ENCODE assay signal across 8 cellular contexts in genomic region chr18:79378416-79379250, GRCh38. TPM values are rescaled to one million over a fixed set of nuclear protein-coding genes. Genes with fewer than 3 reads are reported as not detected.
DNase-seq lines count a peak whose midpoint lies in the region; ATAC-seq and TF ChIP-seq lines count a peak whose summit lies in the region.

No MANE protein-coding gene starts in this region.

- no peaks in the 10 kb centered on the region for H3K79me2 ChIP-seq in OCI-LY3 (ENCODE audit: low read length)

- peak overlapping the region; percentile 55 for H3K4me3 ChIP-seq in OCI-LY3 (ENCODE audit: low read length)
- no peak overlapping the region for H3K4me3 ChIP-seq in gastroesophageal sphincter
- H3K4me3 ChIP-seq in neutrophil (ENCODE audit: low read depth in 1 of 2, low read length in 1 of 2) = no peak overlapping the region
- H3K4me3 ChIP-seq in testis = peak overlapping the region in 1 of 2 donors; percentile 21

- peak; percentile 94 for DNase-seq in activated effector memory CD4-positive, alpha-beta T cell treated with anti-CD3 and anti-CD28 coated beads, Interleukin-2, amount 50 U/mL, for 16 hours
- DNase-seq in testis (peak; percentile 87), OCI-M2 (lab: John Stamatoyannopoulos, UW; ENCODE audit: unreplicated experiment) (no peak)

- H3K27ac ChIP-seq in OCI-LY3 (ENCODE audit: low read length) (peak overlapping the region; percentile 84), gastroesophageal sphincter (peak overlapping the region in 1 of 4 donors; percentile 9), neutrophil (no peak overlapping the region), testis (no peak overlapping the region)

- intact Hi-C loops in testis (cut with DNase I; ENCODE audit: low total_unique reads) = no loop called here

- TF ChIP-seq EP300 in gastroesophageal sphincter (IDR thresholded peaks at IDR 0.05) = no peak

- no peaks in the 10 kb centered on the region for H3K27me3 ChIP-seq in OCI-LY3 (ENCODE audit: low read depth, low read length)
- H3K27me3 ChIP-seq in gastroesophageal sphincter = no peaks in the 10 kb centered on the region
- peaks cover 2% of the 10 kb centered on the region for H3K27me3 ChIP-seq in neutrophil
- no peaks in the 10 kb centered on the region for H3K27me3 ChIP-seq in testis

- 66 to 69% methylated on average over 11 to 29 of the region's 49 CpGs for WGBS in gastroesophageal sphincter (ENCODE audit: low coverage in 1 of 2), 2 donors
- 42 to 53% methylated on average over 30 to 48 of the region's 49 CpGs for WGBS in testis, 2 donors

- H3K4me1 ChIP-seq in OCI-LY3 (ENCODE audit: low read length) (peaks cover 73% of the 10 kb centered on the region), gastroesophageal sphincter (peaks cover 0 to 9% (median 4%) of the 10 kb centered on the region in 3 donors), neutrophil (ENCODE audit: control insufficient read depth in 1 of 2, insufficient read depth in 1 of 2, low read depth in 1 of 2, low read length in 1 of 2) (peaks cover 3 to 5% of the 10 kb centered on the region in 2 experiments), testis (no peaks in the 10 kb centered on the region)

- ATAC-seq in GM18858 (IDR thresholded peaks at IDR 0.05; ENCODE audit: unreplicated experiment) = peak; percentile 61
- ATAC-seq in HG02981 (IDR thresholded peaks at IDR 0.05; ENCODE audit: unreplicated experiment) = peak; percentile 56
- peak; percentile 78 for ATAC-seq in gastroesophageal sphincter

- H4K20me1 ChIP-seq in OCI-LY3 (ENCODE audit: insufficient read depth, low read length) = no peaks in the 10 kb centered on the region

- H3K9me3 ChIP-seq in OCI-LY3 (ENCODE audit: insufficient read depth, low read length) (no peaks in the 10 kb centered on the region), gastroesophageal sphincter (no peaks in the 10 kb centered on the region), neutrophil (no peaks in the 10 kb centered on the region), testis (no peaks in the 10 kb centered on the region)

- TF ChIP-seq POLR2A in gastroesophageal sphincter (IDR thresholded peaks at IDR 0.05) = no peak
- TF ChIP-seq POLR2A in testis (IDR thresholded peaks at IDR 0.05) = no peak

- H3K9ac ChIP-seq in OCI-LY3 (ENCODE audit: low read length) = peak overlapping the region; percentile 55

- peaks cover 24% of the 10 kb centered on the region for H3K36me3 ChIP-seq in OCI-LY3 (replicated peaks; ENCODE audit: low read depth, low read length)
- H3K36me3 ChIP-seq in gastroesophageal sphincter = peaks cover 0 to 46% of the 10 kb centered on the region in 2 donors
- H3K36me3 ChIP-seq in neutrophil = peaks cover 28% of the 10 kb centered on the region
- no peaks in the 10 kb centered on the region for H3K36me3 ChIP-seq in testis (ENCODE audit: low read depth, missing control alignments)

- no peak overlapping the region for H2AFZ ChIP-seq in OCI-LY3 (ENCODE audit: low read depth, low read length)

- H3K4me2 ChIP-seq in OCI-LY3 (ENCODE audit: low read length) = peak overlapping the region; percentile 82

- TF ChIP-seq CTCF in OCI-LY3 (IDR thresholded peaks at IDR 0.05; ENCODE audit: low read depth, low read length) = peak; percentile 99
- TF ChIP-seq CTCF in gastroesophageal sphincter (IDR thresholded peaks at IDR 0.05) = peak; percentile 92 to 99 (median 96)
- peak; percentile 77 for TF ChIP-seq CTCF in neutrophil (IDR thresholded peaks at IDR 0.05)
- peak; percentile 82 to 96 (median 94) for TF ChIP-seq CTCF in testis (IDR thresholded peaks at IDR 0.05)

RNA-seq across cellular contexts. Expression of gene NFATC1, which starts 17.1 kb away (rescaled TPM):
- total RNA-seq in gastroesophageal sphincter = 10 to 100 TPM; 13.1 to 21.3 (median 16.2) TPM
- 10 to 100 TPM; 22.2 to 28.1 TPM for total RNA-seq in testis
- 27.5 TPM for polyA plus RNA-seq in testis (ENCODE audit: insufficient read depth, low read depth, low replicate concordance)
